19 cellular contexts compared by ENCODE assay signal in the genomic region with DNA sequence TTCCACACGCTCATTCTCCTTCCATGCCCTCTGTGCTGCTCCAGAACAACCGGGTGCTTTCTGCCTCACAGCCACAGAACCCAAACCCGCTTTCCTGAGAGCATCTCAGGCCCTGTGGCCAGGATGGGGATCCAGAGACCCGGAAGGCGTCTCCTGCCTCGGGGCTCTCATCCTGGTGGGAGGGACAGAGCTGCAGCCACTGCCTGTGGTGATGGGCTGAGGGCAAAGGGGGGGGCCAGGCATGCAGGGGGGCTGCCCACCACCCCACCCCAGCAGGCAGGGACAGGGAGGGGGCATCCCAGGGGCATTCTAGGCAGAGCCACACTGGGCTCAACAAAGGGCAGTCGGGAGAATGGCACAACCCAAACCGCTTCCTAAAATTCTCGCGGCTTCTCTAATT. TPM values are rescaled to one million over a fixed set of nuclear protein-coding genes. Genes with fewer than 3 reads are reported as not detected.
A peak's percentile ranks its signal among the peaks of the same experiment; 100 is the strongest.
DNase-seq lines count a peak whose midpoint lies in the region; ATAC-seq and TF ChIP-seq lines count a peak whose summit lies in the region.
"Had no signal": no experiment of that assay in that cellular context is flagged by ENCODE, and none has a peak within 500 bp of the region (broad histone marks: within the 10 kb centered on the region; RNA-seq: fewer than 3 reads in every experiment).

No MANE protein-coding gene starts in this region.

- peak overlapping the region; percentile 19 for H3K27ac Mint-ChIP-seq in activated T-cell treated with anti-CD3 and anti-CD28 coated beads, Interleukin-2, amount 50 U/mL, for 24 hours
- peak overlapping the region; percentile 6 for H3K27ac Mint-ChIP-seq in T-helper 17 cell
- H3K27ac Mint-ChIP-seq in nephron progenitor cell, result peak overlapping the region; percentile 81
- no peak overlapping the region for H3K27ac Mint-ChIP-seq in mesothelial cell of epicardium
- H3K27ac Mint-ChIP-seq: CD4-positive, alpha-beta T cell had no signal

- H3K4me3 Mint-ChIP-seq in activated T-cell treated with anti-CD3 and anti-CD28 coated beads, Interleukin-2, amount 50 U/mL, for 24 hours, result no peak overlapping the region
- H3K4me3 Mint-ChIP-seq in activated T-cell treated with anti-CD3 and anti-CD28 coated beads, Interleukin-2, amount 50 U/mL, for 4 hours, result no peak overlapping the region
- no peak overlapping the region for H3K4me3 Mint-ChIP-seq in T-helper 17 cell
- H3K4me3 Mint-ChIP-seq in nephron progenitor cell, result no peak overlapping the region
- no peak overlapping the region for H3K4me3 Mint-ChIP-seq in mesothelial cell of epicardium
- H3K4me3 Mint-ChIP-seq: CD4-positive, alpha-beta T cell; H9 had no signal

- TF ChIP-seq CTCF in OCI-LY7 (conservative IDR thresholded peaks at IDR 0.05; ENCODE audit: low read length) (no peak), nephron progenitor cell (IDR thresholded peaks at IDR 0.05) (no peak), mesothelial cell of epicardium (IDR thresholded peaks at IDR 0.05; ENCODE audit: unreplicated experiment) (no peak)

- H3K9me2 ChIP-seq in OCI-LY7 (ENCODE audit: insufficient read depth, low read length), result no peaks in the 10 kb centered on the region

- DNase-seq in activated T-cell treated with anti-CD3 and anti-CD28 coated beads, Interleukin-2, amount 50 U/mL, for 24 hours, result no peak
- no peak for DNase-seq in activated T-cell treated with anti-CD3 and anti-CD28 coated beads, Interleukin-2, amount 50 U/mL, for 4 hours
- DNase-seq in OCI-LY7 (ENCODE audit: low spot score) (no peak), T-helper 17 cell (no peak), nephron progenitor cell (no peak), mesothelial cell of epicardium (ENCODE audit: low spot score in 2 of 2, unreplicated experiment in 2 of 2) (no peak), NCI-H524 treated with DMSO at 0.1 percent for 48 hours (lab: John Stamatoyannopoulos, UW) (no peak)
- DNase-seq: AML-193; CD4-positive, alpha-beta T cell; GM23248; H9; KBM-7; MV-4-11; NCI-H2227 treated with DMSO at 0.1 percent for 48 hours; Peyer's patch; SJCRH30 had no signal

- H3K9me3 Mint-ChIP-seq in activated T-cell treated with anti-CD3 and anti-CD28 coated beads, Interleukin-2, amount 50 U/mL, for 24 hours, result no peaks in the 10 kb centered on the region
- H3K9me3 Mint-ChIP-seq in activated T-cell treated with anti-CD3 and anti-CD28 coated beads, Interleukin-2, amount 50 U/mL, for 4 hours, result no peaks in the 10 kb centered on the region
- H3K9me3 Mint-ChIP-seq in nephron progenitor cell, result no peaks in the 10 kb centered on the region
- H3K9me3 Mint-ChIP-seq in mesothelial cell of epicardium, result no peaks in the 10 kb centered on the region
- H3K9me3 Mint-ChIP-seq: CD4-positive, alpha-beta T cell; H9 had no signal

- no peaks in the 10 kb centered on the region for H3K4me1 ChIP-seq in OCI-LY7 (ENCODE audit: insufficient read depth, low read length, poor library complexity, severe bottlenecking)
- H3K4me1 ChIP-seq: A549, Peyer's patch, SJCRH30 had no signal

- H3K79me2 ChIP-seq in OCI-LY7 (ENCODE audit: insufficient read depth, low read depth, low read length), result no peaks in the 10 kb centered on the region

- CTCF ChIA-PET in OCI-LY7 (lab: Charles Lee; ENCODE audit: unreplicated experiment), result no interaction called here

- no peak overlapping the region for H3K27ac ChIP-seq in OCI-LY7 (ENCODE audit: low read depth, low read length, poor library complexity, severe bottlenecking)
- H3K27ac ChIP-seq: A549; BLaER1 treated with 17β-estradiol and CSF1 and Interleukin-3, amounts not matched to agents 10 nM and 100 nM; GM23248; Peyer's patch; SJCRH30 had no signal

- no peaks in the 10 kb centered on the region for H3K4me1 Mint-ChIP-seq in activated T-cell treated with anti-CD3 and anti-CD28 coated beads, Interleukin-2, amount 50 U/mL, for 24 hours (ENCODE audit: low read depth)
- no peaks in the 10 kb centered on the region for H3K4me1 Mint-ChIP-seq in activated T-cell treated with anti-CD3 and anti-CD28 coated beads, Interleukin-2, amount 50 U/mL, for 4 hours (ENCODE audit: low read depth)
- H3K4me1 Mint-ChIP-seq in T-helper 17 cell (peaks cover 3% of the 10 kb centered on the region), nephron progenitor cell (no peaks in the 10 kb centered on the region), mesothelial cell of epicardium (no peaks in the 10 kb centered on the region)

- intact Hi-C loops in OCI-LY7 (cut with micrococcal nuclease; ENCODE audit: unreplicated experiment), result no loop called here

- H3K4me2 ChIP-seq in OCI-LY7 (ENCODE audit: low read length), result no peak overlapping the region
- H3K4me2 ChIP-seq: A549; BLaER1 treated with 17β-estradiol and CSF1 and Interleukin-3, amounts not matched to agents 10 nM and 100 nM had no signal

- no peak for ATAC-seq in activated T-cell treated with anti-CD3 and anti-CD28 coated beads, Interleukin-2, amount 50 U/mL, for 4 hours
- ATAC-seq in T-helper 17 cell, result no peak
- no peak for ATAC-seq in HG03432 (IDR thresholded peaks at IDR 0.05; ENCODE audit: unreplicated experiment)
- ATAC-seq: A549 had no signal

- H3K36me3 ChIP-seq in OCI-LY7 (ENCODE audit: insufficient read depth, low read length), result peaks cover 42% of the 10 kb centered on the region; the same call in 1 of the 2 replicates

- no peaks in the 10 kb centered on the region for H4K20me1 ChIP-seq in OCI-LY7 (ENCODE audit: insufficient read depth, low read length)

- H3K9me3 ChIP-seq in OCI-LY7 (ENCODE audit: low read length) (no peaks in the 10 kb centered on the region), T-helper 17 cell (ENCODE audit: control insufficient read depth, low read length, poor library complexity, severe bottlenecking) (no peaks in the 10 kb centered on the region)
- H3K9me3 ChIP-seq: A549; BLaER1 treated with 17β-estradiol and CSF1 and Interleukin-3, amounts not matched to agents 10 nM and 100 nM; Peyer's patch; SJCRH30 had no signal

- H3K4me3 ChIP-seq in OCI-LY7 (ENCODE audit: low read depth, low read length, poor library complexity, severe bottlenecking), result no peak overlapping the region
- H3K4me3 ChIP-seq: A549; BLaER1 treated with 17β-estradiol and CSF1 and Interleukin-3, amounts not matched to agents 10 nM and 100 nM; GM23248; Peyer's patch; SJCRH30 had no signal

- no peaks in the 10 kb centered on the region for H3K27me3 Mint-ChIP-seq in activated T-cell treated with anti-CD3 and anti-CD28 coated beads, Interleukin-2, amount 50 U/mL, for 24 hours
- no peaks in the 10 kb centered on the region for H3K27me3 Mint-ChIP-seq in activated T-cell treated with anti-CD3 and anti-CD28 coated beads, Interleukin-2, amount 50 U/mL, for 4 hours (ENCODE audit: low read depth)
- H3K27me3 Mint-ChIP-seq in T-helper 17 cell, result no peaks in the 10 kb centered on the region
- H3K27me3 Mint-ChIP-seq in nephron progenitor cell (ENCODE audit: low read depth, poor library complexity), result no peaks in the 10 kb centered on the region
- H3K27me3 Mint-ChIP-seq in mesothelial cell of epicardium (ENCODE audit: low read depth), result no peaks in the 10 kb centered on the region
- H3K27me3 Mint-ChIP-seq: CD4-positive, alpha-beta T cell had no signal

- peaks cover 89% of the 10 kb centered on the region for H3K36me3 Mint-ChIP-seq in activated T-cell treated with anti-CD3 and anti-CD28 coated beads, Interleukin-2, amount 50 U/mL, for 24 hours (ENCODE audit: low read depth)
- H3K36me3 Mint-ChIP-seq in activated T-cell treated with anti-CD3 and anti-CD28 coated beads, Interleukin-2, amount 50 U/mL, for 4 hours (ENCODE audit: insufficient read depth), result peaks cover 21% of the 10 kb centered on the region
- H3K36me3 Mint-ChIP-seq in T-helper 17 cell (ENCODE audit: low read depth), result peaks cover 5% of the 10 kb centered on the region
- H3K36me3 Mint-ChIP-seq in nephron progenitor cell (ENCODE audit: low read depth), result peaks cover 40% of the 10 kb centered on the region
- H3K36me3 Mint-ChIP-seq in mesothelial cell of epicardium, result peaks cover 29% of the 10 kb centered on the region

- POLR2A ChIA-PET in OCI-LY7 (lab: Charles Lee), result no interaction called here

- TSS peak; percentile 61 for BruUV-seq in OCI-LY7 (replicated peaks; lab: Mats Ljungman, UMichigan)

- H2AFZ ChIP-seq in OCI-LY7 (ENCODE audit: low read length), result no peak overlapping the region
- H2AFZ ChIP-seq: GM23248 had no signal

RNA-seq across cellular contexts. Expression of a gene that starts 41.4 kb away (rescaled TPM):
- 10 to 100 TPM; 41.4 to 47.3 (median 44.9) TPM for total RNA-seq in activated T-cell treated with anti-CD3 and anti-CD28 coated beads, Interleukin-2, amount 50 U/mL, for 4 hours
- total RNA-seq in OCI-LY7 (2014; rRNA removed; shearing (Covaris generic)), result 47.9 and 48.1 TPM in 2 replicates
- total RNA-seq in OCI-LY7 (2022) (34.6 and 36.6 TPM in 2 replicates), T-helper 17 cell (100 to 1,000 TPM; 164 to 174 TPM), mesothelial cell of epicardium (50.7 to 51.9 TPM (median 51.3 TPM) in 3 replicates)
